In the genomic region with DNA sequence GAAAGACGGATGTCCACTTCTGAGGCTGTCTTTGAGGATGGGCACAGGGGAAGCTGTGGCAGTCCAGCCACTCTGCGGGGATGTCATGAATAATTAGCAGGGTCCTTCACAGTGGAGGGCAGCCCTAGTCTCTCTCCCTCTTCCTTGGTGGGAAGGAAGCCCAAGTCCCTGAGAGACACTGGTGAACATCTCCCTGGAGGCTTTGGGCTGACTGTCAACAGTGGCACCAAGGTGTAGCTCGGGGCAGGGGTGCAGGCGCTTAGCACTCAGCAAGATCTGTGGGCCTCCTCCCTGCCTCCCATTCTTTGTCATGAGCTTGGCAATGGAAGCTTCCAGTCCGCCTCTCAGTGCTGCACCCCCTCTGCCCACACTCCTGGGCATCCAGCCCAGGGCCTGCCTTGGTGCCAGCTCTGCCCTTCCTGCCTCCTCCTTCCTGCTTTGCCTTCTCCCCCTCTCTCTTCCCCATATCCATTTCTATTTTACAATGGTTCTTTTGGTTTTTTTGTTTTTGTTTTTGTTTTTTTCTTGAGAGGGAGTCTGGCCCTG, we compare ENCODE assay signal across 12 cellular contexts. TPM values are rescaled to one million over a fixed set of nuclear protein-coding genes. Genes with fewer than 3 reads are reported as not detected.
DNase-seq lines count a peak whose midpoint lies in the region; ATAC-seq and TF ChIP-seq lines count a peak whose summit lies in the region.
"Had no signal": no experiment of that assay in that cellular context is flagged by ENCODE, and none has a peak within 500 bp of the region (broad histone marks: within the 10 kb centered on the region; RNA-seq: fewer than 3 reads in every experiment).

No MANE protein-coding gene starts in this region.

- ATAC-seq in HG02763 (IDR thresholded peaks at IDR 0.05; ENCODE audit: unreplicated experiment) (no peak), GM21576 (IDR thresholded peaks at IDR 0.05; ENCODE audit: unreplicated experiment) (no peak)

- no peaks in the 10 kb centered on the region for H3K4me1 ChIP-seq in trophoblast cell (ENCODE audit: control insufficient read depth in 1 of 2, insufficient read depth in 2 of 2, low read length in 2 of 2)

- H3K4me2 ChIP-seq in trophoblast cell (ENCODE audit: low read length): no peak overlapping the region

- H3K27me3 Mint-ChIP-seq in CD14-positive monocyte (ENCODE audit: low read depth in 3 of 3): peaks cover 0 to 2% (median 1%) of the 10 kb centered on the region in 3 donors
- H3K27me3 Mint-ChIP-seq: activated naive CD8-positive, alpha-beta T cell had no signal

- H3K4me3 ChIP-seq in trophoblast cell (ENCODE audit: low read depth, low read length): no peak overlapping the region

- no peak overlapping the region for H2AFZ ChIP-seq in trophoblast cell (ENCODE audit: insufficient read depth, low read length, poor library complexity)

- no peak for TF ChIP-seq CTCF in CD14-positive monocyte (IDR thresholded peaks at IDR 0.05)
- no peak for TF ChIP-seq CTCF in VCaP (conservative IDR thresholded peaks at IDR 0.05)

- H3K23ac ChIP-seq in trophoblast cell (ENCODE audit: low read length): no peak overlapping the region

- no peaks in the 10 kb centered on the region for H3K79me1 ChIP-seq in trophoblast cell (ENCODE audit: low read length)

- H3K27ac Mint-ChIP-seq in CD14-positive monocyte: peak overlapping the region; percentile 81 to 93 (median 91)
- H3K27ac Mint-ChIP-seq: activated naive CD8-positive, alpha-beta T cell had no signal

- H3K14ac ChIP-seq in trophoblast cell (ENCODE audit: low read length): no peak overlapping the region

- no peak overlapping the region for H2BK120ac ChIP-seq in trophoblast cell (ENCODE audit: insufficient read depth, low read length, poor library complexity)

- intact Hi-C loops in CD14-positive monocyte (cut with micrococcal nuclease): loop anchor here in 1 of 2 donors (10.0 kb wide), 1 partner anchor 398 kb away; no protein-coding TSS in a partner anchor
- intact Hi-C loops in cardiac septum (cut with DNase I): no loop called here

- H4K12ac ChIP-seq in trophoblast cell (ENCODE audit: low read depth, low read length): no peak overlapping the region

- no peaks in the 10 kb centered on the region for H3K9me3 ChIP-seq in trophoblast cell (ENCODE audit: insufficient read depth, low read depth, low read length)

- H2BK12ac ChIP-seq in trophoblast cell (ENCODE audit: low read length): no peak overlapping the region

- H3K36me3 ChIP-seq in trophoblast cell (ENCODE audit: control insufficient read depth in 1 of 2, insufficient read depth in 2 of 2, low read length in 2 of 2): no peaks in the 10 kb centered on the region

- H3K4me3 Mint-ChIP-seq in CD14-positive monocyte: peak overlapping the region; percentile 20 to 75
- H3K4me3 Mint-ChIP-seq: activated naive CD8-positive, alpha-beta T cell had no signal

- no CpG with 5 or more reads among the region's 5 CpGs for WGBS in trophoblast cell (ENCODE audit: extremely low coverage, insufficient coverage, insufficient read length)

- peaks cover 42% of the 10 kb centered on the region for H3K4me1 Mint-ChIP-seq in CD14-positive monocyte

- peak overlapping the region; percentile 66 for H3K9ac ChIP-seq in trophoblast cell (ENCODE audit: low read length)

- no peak overlapping the region for H4K8ac ChIP-seq in trophoblast cell (ENCODE audit: low read depth, low read length)

- peaks cover 0 to 6% of the 10 kb centered on the region in 2 donors for H3K36me3 Mint-ChIP-seq in CD14-positive monocyte

- DNase-seq in CD14-positive monocyte (ENCODE audit: low spot score): no peak
- DNase-seq in cardiac septum (ENCODE audit: low spot score): peak; percentile 87
- no peak for DNase-seq in trophoblast cell
- no peak for DNase-seq in activated T-cell treated with anti-CD3 and anti-CD28 coated beads, Interleukin-2, amount 50 U/mL, for 48 hours
- DNase-seq in NCI-H187 (lab: John Stamatoyannopoulos, UW): no peak
- DNase-seq: NCI-H1436 treated with DMSO at 0.1 percent for 48 hours; stimulated activated CD4-positive, alpha-beta T cell treated with anti-CD3 and anti-CD28 coated beads, Interleukin-1b, Interleukin-23, amount 100 ng/mL, for 48 hours; T-helper 2 cell had no signal

- H4K91ac ChIP-seq in trophoblast cell (ENCODE audit: low read depth, low read length): no peak overlapping the region

- H3K27ac ChIP-seq in VCaP (peak overlapping the region; percentile 72), trophoblast cell (ENCODE audit: low read depth, low read length) (no peak overlapping the region)

- no peaks in the 10 kb centered on the region for H3K79me2 ChIP-seq in trophoblast cell (ENCODE audit: control insufficient read depth, insufficient read depth, low read length, poor library complexity)

- no peaks in the 10 kb centered on the region for H3K9me3 Mint-ChIP-seq in CD14-positive monocyte

- no peaks in the 10 kb centered on the region for H3K27me3 ChIP-seq in trophoblast cell (ENCODE audit: insufficient read depth, low read length)

- no peak overlapping the region for H3K4ac ChIP-seq in trophoblast cell (ENCODE audit: low read depth, low read length)

- H3K18ac ChIP-seq in trophoblast cell (ENCODE audit: low read length): no peak overlapping the region

- H2BK5ac ChIP-seq in trophoblast cell (ENCODE audit: low read depth, low read length, poor library complexity): no peak overlapping the region

- no peak overlapping the region for H2AK5ac ChIP-seq in trophoblast cell (ENCODE audit: low read length)

RNA-seq across cellular contexts. Expression of a gene that starts 59.4 kb away (rescaled TPM):
- 1 to 10 TPM; 3.0 to 3.3 TPM for polyA plus RNA-seq in CD14-positive monocyte
- 10.7 TPM for total RNA-seq in cardiac septum
- 2.0 and 2.2 TPM in 2 replicates for polyA plus RNA-seq in trophoblast cell (2013)
